2 cellular contexts compared by ENCODE assay signal in genomic region chr7:159142730-159143129, GRCh38.
TF ChIP-seq lines count a peak whose summit lies in the region.

No MANE protein-coding gene starts in this region.

TF ChIP-seq in GM23338, 12 proteins besides CTCF, POLR2A, EP300 and RAD21:
- TF ChIP-seq EZH2phosphoT487 (IDR thresholded peaks at IDR 0.05; ENCODE audit: unreplicated experiment) (no peak), CREB1 (CRISPR knock-in tag; IDR thresholded peaks at IDR 0.05; ENCODE audit: low read depth) (no peak), EZH2 (IDR thresholded peaks at IDR 0.05; ENCODE audit: low read depth, unreplicated experiment) (peak; percentile 29), ZNF114 (CRISPR knock-in tag; IDR thresholded peaks at IDR 0.05) (no peak), ZNF462 (CRISPR knock-in tag; IDR thresholded peaks at IDR 0.05) (no peak)

TF ChIP-seq in H1, 55 proteins besides CTCF, POLR2A, EP300 and RAD21:
- no peak for TF ChIP-seq YY1 (IDR thresholded peaks at IDR 0.05; ENCODE audit: low read depth, low read length)
- no peak for TF ChIP-seq EGR1 (IDR thresholded peaks at IDR 0.05; ENCODE audit: borderline replicate concordance, low read depth, low read length)
- no peak for TF ChIP-seq NANOG (IDR thresholded peaks at IDR 0.05; ENCODE audit: insufficient read depth, low read depth, low read length, poor library complexity, severe bottlenecking)
- no peak for TF ChIP-seq SAP30 (IDR thresholded peaks at IDR 0.05; ENCODE audit: insufficient read depth, insufficient replicate concordance, low read length)
- TF ChIP-seq CHD2 (IDR thresholded peaks at IDR 0.05; ENCODE audit: low read length) = no peak
- TF ChIP-seq NRF1 (IDR thresholded peaks at IDR 0.05; ENCODE audit: low read depth, low read length) = no peak
- TF ChIP-seq FOSL1 (IDR thresholded peaks at IDR 0.05; ENCODE audit: insufficient read depth, low read depth, low read length) = no peak
- no peak for TF ChIP-seq ASH2L (IDR thresholded peaks at IDR 0.05; ENCODE audit: low read length)
- TF ChIP-seq TBP (IDR thresholded peaks at IDR 0.05; ENCODE audit: low read depth, low read length) = no peak
- no peak for TF ChIP-seq ZNF274 (IDR thresholded peaks at IDR 0.05; ENCODE audit: borderline replicate concordance, extremely low read depth, low read length)
- TF ChIP-seq SIX5 (IDR thresholded peaks at IDR 0.05; ENCODE audit: low read depth, low read length) = no peak
- TF ChIP-seq RBBP5 (IDR thresholded peaks at IDR 0.05; ENCODE audit: borderline replicate concordance, low read depth, low read length) = no peak
- TF ChIP-seq SIRT6 (IDR thresholded peaks at IDR 0.05; ENCODE audit: low read length) = no peak
- TF ChIP-seq CREB1 (IDR thresholded peaks at IDR 0.05) = no peak
- TF ChIP-seq MAFK (IDR thresholded peaks at IDR 0.05; ENCODE audit: low read depth, low read length) = no peak
